Comparison of ENCODE assay signal across 28 cellular contexts in the genomic region with DNA sequence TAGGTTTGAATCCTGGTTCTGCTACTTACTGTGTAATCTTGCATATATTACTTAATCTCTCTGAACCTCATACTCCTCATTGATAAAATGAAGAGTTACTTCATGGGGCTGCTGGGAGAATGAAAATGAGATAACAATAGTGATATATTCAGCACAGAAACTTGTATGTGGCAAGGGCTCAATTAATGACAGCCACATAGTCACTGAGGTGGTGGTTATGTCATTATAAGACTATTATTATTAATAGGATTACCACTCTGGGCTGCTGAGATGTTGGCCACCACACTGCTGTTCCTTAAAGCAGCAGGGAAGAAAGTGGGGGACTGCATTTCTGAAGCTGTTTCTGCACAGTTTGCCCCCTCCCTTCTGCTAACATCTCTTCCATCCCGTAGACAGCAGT.
DNase-seq lines count a peak whose midpoint lies in the region; ATAC-seq and TF ChIP-seq lines count a peak whose summit lies in the region.
"Had no signal": no experiment of that assay in that cellular context is flagged by ENCODE, and none has a peak within 500 bp of the region (broad histone marks: within the 10 kb centered on the region; RNA-seq: fewer than 3 reads in every experiment).

No MANE protein-coding gene starts in this region.

- DNase-seq in D341Med (ENCODE audit: low spot score), result peak; percentile 31
- DNase-seq in adipocyte (ENCODE audit: low read depth), result no peak
- no peak for DNase-seq in NCI-H1092 treated with DMSO at 0.1 percent for 48 hours (lab: John Stamatoyannopoulos, UW)
- no peak for DNase-seq in PC-3
- DNase-seq: ACHN; activated CD4-positive, alpha-beta memory T cell treated with anti-CD3 and anti-CD28 coated beads for 36 hours; activated CD4-positive, alpha-beta T cell treated with anti-CD3 and anti-CD28 coated beads for 1 hour; activated naive CD4-positive, alpha-beta T cell; activated naive CD8-positive, alpha-beta T cell treated with anti-CD3 and anti-CD28 coated beads, Interleukin-2, amount 50 U/mL, for 24 hours; activated T-cell treated with anti-CD3 and anti-CD28 coated beads, Interleukin-2, amount 50 U/mL, for 72 hours; body of pancreas; CD8-positive, alpha-beta memory T cell; effector CD4-positive, alpha-beta T cell; lower lobe of right lung; midbrain; naive B cell; NCI-H146; NCI-H2107; NCI-H345; small intestine; stimulated activated naive CD4-positive, alpha-beta T cell treated with Interleukin-2 at 50 U/mL for 16 hours; SW 1271 had no signal

- 29% methylated on average over 1 of the region's 1 CpG; no CpG with 5 or more reads in 1 of the 2 donors for WGBS in gastroesophageal sphincter (ENCODE audit: low coverage in 1 of 2), 2 donors

- intact Hi-C loops in PC-3 (cut with micrococcal nuclease), result no loop called here

- no peak overlapping the region for H2AFZ ChIP-seq in PC-3 (ENCODE audit: low read length)

- TF ChIP-seq CTCF in gastroesophageal sphincter (IDR thresholded peaks at IDR 0.05) (no peak), PC-3 (conservative IDR thresholded peaks at IDR 0.05; ENCODE audit: low read depth, low read length) (no peak)

- no peaks in the 10 kb centered on the region for H4K20me1 ChIP-seq in PC-3 (ENCODE audit: low read length)

- no peak for ATAC-seq in gastroesophageal sphincter
- ATAC-seq in PC-3, result no peak
- no peak for ATAC-seq in GM18907 (IDR thresholded peaks at IDR 0.05; ENCODE audit: unreplicated experiment)
- no peak for ATAC-seq in HG03135 (IDR thresholded peaks at IDR 0.05; ENCODE audit: unreplicated experiment)
- ATAC-seq: activated naive CD8-positive, alpha-beta T cell treated with anti-CD3 and anti-CD28 coated beads, Interleukin-2, amount 50 U/mL, for 24 hours; activated T-cell treated with anti-CD3 and anti-CD28 coated beads, Interleukin-2, amount 50 U/mL, for 72 hours; body of pancreas; lower lobe of right lung had no signal

- no peak for TF ChIP-seq EP300 in gastroesophageal sphincter (IDR thresholded peaks at IDR 0.05)

- no peaks in the 10 kb centered on the region for H3K9me3 ChIP-seq in adipocyte (ENCODE audit: control insufficient read depth, low read length)
- H3K9me3 ChIP-seq in gastroesophageal sphincter, result no peaks in the 10 kb centered on the region
- no peaks in the 10 kb centered on the region for H3K9me3 ChIP-seq in stomach smooth muscle (ENCODE audit: control insufficient read depth in 2 of 2, low read length in 2 of 2)
- H3K9me3 ChIP-seq in PC-3 (ENCODE audit: low read length), result no peaks in the 10 kb centered on the region
- H3K9me3 ChIP-seq: body of pancreas, lower lobe of right lung, neutrophil, thyroid gland had no signal

- peaks cover 3% of the 10 kb centered on the region for H3F3A ChIP-seq in PC-3 (ENCODE audit: low read length, unreplicated experiment)

- H3K9me2 ChIP-seq in PC-3 (replicated peaks; ENCODE audit: low read length), result no peaks in the 10 kb centered on the region

- H3K9ac ChIP-seq in adipocyte (ENCODE audit: low read length), result peak overlapping the region; percentile 79
- H3K9ac ChIP-seq in stomach smooth muscle (ENCODE audit: low read length in 2 of 2), result no peak overlapping the region
- no peak overlapping the region for H3K9ac ChIP-seq in PC-3 (ENCODE audit: low read length)

- no TSS peak for BruUV-seq in PC-3 (replicated peaks; lab: Mats Ljungman, UMichigan)

- no peaks in the 10 kb centered on the region for H3K79me2 ChIP-seq in PC-3 (ENCODE audit: low read length)

- no peak for TF ChIP-seq POLR2A in gastroesophageal sphincter (IDR thresholded peaks at IDR 0.05)

- CTCF ChIA-PET in PC-3 (lab: Charles Lee), result no interaction called here

- H3K27me3 ChIP-seq in adipocyte (replicated peaks; ENCODE audit: control insufficient read depth, insufficient read depth, low read length) (no peaks in the 10 kb centered on the region), gastroesophageal sphincter (no peaks in the 10 kb centered on the region), stomach smooth muscle (ENCODE audit: control insufficient read depth in 1 of 2, insufficient read depth in 2 of 2, low read length in 2 of 2) (no peaks in the 10 kb centered on the region), PC-3 (ENCODE audit: low read length) (no peaks in the 10 kb centered on the region)
- H3K27me3 ChIP-seq: body of pancreas, neutrophil, thyroid gland had no signal

- H3K36me3 ChIP-seq in adipocyte (ENCODE audit: control insufficient read depth, insufficient read depth, low read length, severe bottlenecking) (peaks cover 15% of the 10 kb centered on the region), gastroesophageal sphincter (peaks cover 0 to 88% of the 10 kb centered on the region in 2 donors), stomach smooth muscle (ENCODE audit: control insufficient read depth in 2 of 2, insufficient read depth in 2 of 2, low read length in 2 of 2) (peaks cover 34 to 45% of the 10 kb centered on the region in 2 donors), PC-3 (ENCODE audit: low read depth, low read length) (no peaks in the 10 kb centered on the region)
- H3K36me3 ChIP-seq: neutrophil, thyroid gland had no signal

- H3K27ac ChIP-seq in gastroesophageal sphincter, result peak overlapping the region; percentile 44 to 97 (median 74)
- peak overlapping the region; percentile 42 for H3K27ac ChIP-seq in stomach smooth muscle (ENCODE audit: low read length)
- H3K27ac ChIP-seq in PC-3 (ENCODE audit: low read length), result no peak overlapping the region
- H3K27ac ChIP-seq: body of pancreas, lower lobe of right lung, neutrophil had no signal

- H3K4me1 ChIP-seq in adipocyte (ENCODE audit: control insufficient read depth, insufficient read depth, low read length) (peaks cover 78% of the 10 kb centered on the region), gastroesophageal sphincter (peaks cover 22 to 100% (median 47%) of the 10 kb centered on the region in 3 donors), stomach smooth muscle (ENCODE audit: control insufficient read depth, insufficient read depth, low read length) (peaks cover 63% of the 10 kb centered on the region), PC-3 (ENCODE audit: insufficient read depth, low read length) (peaks cover 40% of the 10 kb centered on the region)

- H3K4me2 ChIP-seq in PC-3 (ENCODE audit: low read length), result no peak overlapping the region

- POLR2A ChIA-PET in PC-3 (lab: Charles Lee; ENCODE audit: unreplicated experiment), result no interaction called here

- H3K4me3 ChIP-seq in adipocyte (ENCODE audit: low read length), result no peak overlapping the region
- H3K4me3 ChIP-seq in gastroesophageal sphincter, result no peak overlapping the region
- H3K4me3 ChIP-seq in stomach smooth muscle (ENCODE audit: low read length in 2 of 2), result no peak overlapping the region
- H3K4me3 ChIP-seq in PC-3 (ENCODE audit: low read length), result no peak overlapping the region
- H3K4me3 ChIP-seq: body of pancreas, lower lobe of right lung, thyroid gland had no signal
